20 cellular contexts compared by ENCODE assay signal in genomic region chr2:20724500-20725053, GRCh38. TPM values are rescaled to one million over a fixed set of nuclear protein-coding genes. Genes with fewer than 3 reads are reported as not detected.
DNase-seq lines count a peak whose midpoint lies in the region; ATAC-seq, FAIRE-seq and TF ChIP-seq lines count a peak whose summit lies in the region.
"Had no signal": no experiment of that assay in that cellular context is flagged by ENCODE, and none has a peak within 500 bp of the region (broad histone marks: within the 10 kb centered on the region; RNA-seq: fewer than 3 reads in every experiment).

No MANE protein-coding gene starts in this region.

- H2AK5ac ChIP-seq in trophoblast cell (ENCODE audit: low read length), result peak overlapping the region; percentile 76

- H4K12ac ChIP-seq in trophoblast cell (ENCODE audit: low read depth, low read length), result no peak overlapping the region

- H3K9me3 Mint-ChIP-seq in activated naive CD8-positive, alpha-beta T cell treated with anti-CD3 and anti-CD28 coated beads, Interleukin-2, amount 50 U/mL, for 24 hours, result peaks cover 18% of the 10 kb centered on the region
- H3K9me3 Mint-ChIP-seq in activated naive CD8-positive, alpha-beta T cell treated with anti-CD3 and anti-CD28 coated beads for 36 hours, result peaks cover 21% of the 10 kb centered on the region
- no peaks in the 10 kb centered on the region for H3K9me3 Mint-ChIP-seq in astrocyte (ENCODE audit: unreplicated experiment)

- no peak overlapping the region for H3K4ac ChIP-seq in trophoblast cell (ENCODE audit: low read depth, low read length)

- no peaks in the 10 kb centered on the region for H3K27me3 Mint-ChIP-seq in activated naive CD8-positive, alpha-beta T cell treated with anti-CD3 and anti-CD28 coated beads, Interleukin-2, amount 50 U/mL, for 24 hours
- no peaks in the 10 kb centered on the region for H3K27me3 Mint-ChIP-seq in activated naive CD8-positive, alpha-beta T cell treated with anti-CD3 and anti-CD28 coated beads for 36 hours
- no peaks in the 10 kb centered on the region for H3K27me3 Mint-ChIP-seq in astrocyte (ENCODE audit: low read depth, unreplicated experiment)
- H3K27me3 Mint-ChIP-seq: B cell; CD4-positive, alpha-beta T cell had no signal

- peak overlapping the region; percentile 68 for H2BK120ac ChIP-seq in trophoblast cell (ENCODE audit: insufficient read depth, low read length, poor library complexity)

- no peak for TF ChIP-seq EP300 in stomach (IDR thresholded peaks at IDR 0.05)

- no peak for DNase-seq in activated naive CD8-positive, alpha-beta T cell treated with anti-CD3 and anti-CD28 coated beads, Interleukin-2, amount 50 U/mL, for 24 hours
- no peak for DNase-seq in activated naive CD8-positive, alpha-beta T cell treated with anti-CD3 and anti-CD28 coated beads for 36 hours
- DNase-seq in astrocyte (ENCODE audit: low read depth), result no peak
- no peak for DNase-seq in trophoblast cell
- no peak for DNase-seq in aorta
- no peak for DNase-seq in midbrain (lab: John Stamatoyannopoulos, UW)
- DNase-seq in GM13977 (ENCODE audit: low spot score), result no peak
- DNase-seq in stomach, result no peak
- DNase-seq: ACHN; C1 segment of cervical spinal cord; CD4-positive, alpha-beta T cell; DMS153; DMS79 treated with DMSO at 0.1 percent for 48 hours; EL had no signal

- intact Hi-C loops in aorta (cut with DNase I) (loop anchor here in 1 of 2 donors (5.0 kb wide), 1 partner anchor 248 kb away; no protein-coding TSS in a partner anchor), stomach (cut with DNase I; ENCODE audit: low total_unique reads) (no loop called here)

- no peak for TF ChIP-seq CTCF in astrocyte (IDR thresholded peaks at IDR 0.05; ENCODE audit: insufficient read depth, low read depth, low read length)
- no peak for TF ChIP-seq CTCF in GM13977 (IDR thresholded peaks at IDR 0.05; ENCODE audit: extremely low read depth, insufficient read depth, missing control alignments)
- no peak for TF ChIP-seq CTCF in stomach (IDR thresholded peaks at IDR 0.05)

- H4K20me1 ChIP-seq in astrocyte (ENCODE audit: insufficient read depth, low read length), result no peaks in the 10 kb centered on the region

- in situ Hi-C loops in GM13977 (cut with MboI; ENCODE audit: low pct_unique_long_range_greater_than_20kb, low sequenced_read_pairs, unreplicated experiment), result no loop called here

- H3K4me3 Mint-ChIP-seq in activated naive CD8-positive, alpha-beta T cell treated with anti-CD3 and anti-CD28 coated beads, Interleukin-2, amount 50 U/mL, for 24 hours, result no peak overlapping the region
- H3K4me3 Mint-ChIP-seq in activated naive CD8-positive, alpha-beta T cell treated with anti-CD3 and anti-CD28 coated beads for 36 hours, result no peak overlapping the region
- H3K4me3 Mint-ChIP-seq in astrocyte (ENCODE audit: unreplicated experiment), result no peak overlapping the region
- H3K4me3 Mint-ChIP-seq: B cell; CD4-positive, alpha-beta T cell had no signal

- H3K36me3 Mint-ChIP-seq in activated naive CD8-positive, alpha-beta T cell treated with anti-CD3 and anti-CD28 coated beads, Interleukin-2, amount 50 U/mL, for 24 hours (ENCODE audit: low read depth), result peaks cover 69% of the 10 kb centered on the region
- peaks cover 62% of the 10 kb centered on the region for H3K36me3 Mint-ChIP-seq in activated naive CD8-positive, alpha-beta T cell treated with anti-CD3 and anti-CD28 coated beads for 36 hours
- H3K36me3 Mint-ChIP-seq in astrocyte (ENCODE audit: low read depth, unreplicated experiment), result peaks cover 2% of the 10 kb centered on the region

- peak overlapping the region; percentile 45 for H2BK5ac ChIP-seq in trophoblast cell (ENCODE audit: low read depth, low read length, poor library complexity)

- peak overlapping the region; percentile 58 for H4K8ac ChIP-seq in trophoblast cell (ENCODE audit: low read depth, low read length)

- H4K91ac ChIP-seq in trophoblast cell (ENCODE audit: low read depth, low read length), result no peak overlapping the region

- no peak overlapping the region for H3K23ac ChIP-seq in trophoblast cell (ENCODE audit: low read length)

- WGBS in trophoblast cell (ENCODE audit: extremely low coverage, insufficient coverage, insufficient read length), result no CpG with 5 or more reads among the region's 3 CpGs
- 94 to 97% methylated on average over 3 of the region's 3 CpGs for WGBS in aorta, 2 donors
- 97 to 98% (median 98%) methylated on average over 3 of the region's 3 CpGs for WGBS in stomach, 5 donors

- peak overlapping the region; percentile 72 for H2BK12ac ChIP-seq in trophoblast cell (ENCODE audit: low read length)

- H3K27ac ChIP-seq in astrocyte (ENCODE audit: low read depth, low read length), result no peak overlapping the region
- H3K27ac ChIP-seq in trophoblast cell (ENCODE audit: low read depth, low read length), result no peak overlapping the region
- peak overlapping the region; percentile 94 to 99 for H3K27ac ChIP-seq in aorta (ENCODE audit: low read depth in 1 of 2, low read length in 2 of 2)
- H3K27ac ChIP-seq in stomach, result no peak overlapping the region
- H3K27ac ChIP-seq: HL-60 had no signal

- no peak for TF ChIP-seq POLR2A in stomach (IDR thresholded peaks at IDR 0.05)

- no peak overlapping the region for H2AFZ ChIP-seq in astrocyte (ENCODE audit: low read depth, low read length)
- no peak overlapping the region for H2AFZ ChIP-seq in trophoblast cell (ENCODE audit: insufficient read depth, low read length, poor library complexity)

- H3K79me1 ChIP-seq in trophoblast cell (ENCODE audit: low read length), result peaks cover 18% of the 10 kb centered on the region

- H3K4me1 Mint-ChIP-seq in activated naive CD8-positive, alpha-beta T cell treated with anti-CD3 and anti-CD28 coated beads, Interleukin-2, amount 50 U/mL, for 24 hours, result peaks cover 4% of the 10 kb centered on the region
- H3K4me1 Mint-ChIP-seq in activated naive CD8-positive, alpha-beta T cell treated with anti-CD3 and anti-CD28 coated beads for 36 hours, result no peaks in the 10 kb centered on the region
- H3K4me1 Mint-ChIP-seq in astrocyte (ENCODE audit: low read depth, unreplicated experiment), result peaks cover 24% of the 10 kb centered on the region
- H3K4me1 Mint-ChIP-seq: B cell had no signal

- H3K9me3 ChIP-seq in astrocyte (ENCODE audit: insufficient read depth, low read depth, low read length) (no peaks in the 10 kb centered on the region), trophoblast cell (ENCODE audit: insufficient read depth, low read depth, low read length) (no peaks in the 10 kb centered on the region), aorta (ENCODE audit: control insufficient read depth, low read length) (no peaks in the 10 kb centered on the region), stomach (no peaks in the 10 kb centered on the region)
- H3K9me3 ChIP-seq: HAP-1 had no signal

- H3K4me2 ChIP-seq in astrocyte (ENCODE audit: low read length), result no peak overlapping the region
- no peak overlapping the region for H3K4me2 ChIP-seq in trophoblast cell (ENCODE audit: low read length)

- no peak overlapping the region for H3K9ac ChIP-seq in astrocyte (ENCODE audit: low read length)
- no peak overlapping the region for H3K9ac ChIP-seq in trophoblast cell (ENCODE audit: low read length)

- H3K27ac Mint-ChIP-seq in activated naive CD8-positive, alpha-beta T cell treated with anti-CD3 and anti-CD28 coated beads, Interleukin-2, amount 50 U/mL, for 24 hours, result no peak overlapping the region
- no peak overlapping the region for H3K27ac Mint-ChIP-seq in activated naive CD8-positive, alpha-beta T cell treated with anti-CD3 and anti-CD28 coated beads for 36 hours
- H3K27ac Mint-ChIP-seq in astrocyte (ENCODE audit: unreplicated experiment), result peak overlapping the region; percentile 3
- H3K27ac Mint-ChIP-seq: B cell; CD4-positive, alpha-beta T cell had no signal

- H3K4me1 ChIP-seq in astrocyte (ENCODE audit: insufficient read depth, low read length) (peaks cover 5% of the 10 kb centered on the region), trophoblast cell (ENCODE audit: control insufficient read depth in 1 of 2, insufficient read depth in 2 of 2, low read length in 2 of 2) (peaks cover 8 to 14% of the 10 kb centered on the region in 2 experiments), aorta (ENCODE audit: control insufficient read depth in 1 of 2, insufficient read depth in 2 of 2, low read length in 2 of 2) (peaks cover 10 to 13% of the 10 kb centered on the region in 2 donors), stomach (peaks cover 5 to 9% (median 8%) of the 10 kb centered on the region in 4 donors)
- H3K4me1 ChIP-seq: HAP-1 had no signal

- H3K79me2 ChIP-seq in astrocyte (ENCODE audit: insufficient read depth, low read length) (peaks cover under 1% of the 10 kb centered on the region), trophoblast cell (ENCODE audit: control insufficient read depth, insufficient read depth, low read length, poor library complexity) (peaks cover 3% of the 10 kb centered on the region)

- no peak for FAIRE-seq in astrocyte (lab: Jason Lieb, UNC)
- FAIRE-seq: G401.6, GM12891, H1 had no signal

- H3K36me3 ChIP-seq in astrocyte (ENCODE audit: insufficient read depth, low read length) (no peaks in the 10 kb centered on the region), trophoblast cell (ENCODE audit: control insufficient read depth in 1 of 2, insufficient read depth in 2 of 2, low read length in 2 of 2) (no peaks in the 10 kb centered on the region), aorta (ENCODE audit: control insufficient read depth in 1 of 2, insufficient read depth in 2 of 2, low read length in 1 of 2) (no peaks in the 10 kb centered on the region), stomach (peaks cover 0 to 6% (median 0%) of the 10 kb centered on the region in 4 donors)
- H3K36me3 ChIP-seq: HAP-1 had no signal

- H3K18ac ChIP-seq in trophoblast cell (ENCODE audit: low read length), result no peak overlapping the region

- H3K14ac ChIP-seq in trophoblast cell (ENCODE audit: low read length), result peak overlapping the region; percentile 20

- peak; percentile 15 for ATAC-seq in activated naive CD8-positive, alpha-beta T cell treated with anti-CD3 and anti-CD28 coated beads, Interleukin-2, amount 50 U/mL, for 24 hours
- no peak for ATAC-seq in aorta (ENCODE audit: low FRiP score)

- no peaks in the 10 kb centered on the region for H3K27me3 ChIP-seq in astrocyte (ENCODE audit: insufficient read depth, low read length)
- no peaks in the 10 kb centered on the region for H3K27me3 ChIP-seq in trophoblast cell (ENCODE audit: insufficient read depth, low read length)
- H3K27me3 ChIP-seq in aorta (ENCODE audit: control insufficient read depth in 1 of 2, insufficient read depth in 2 of 2, low read length in 1 of 2), result no peaks in the 10 kb centered on the region
- H3K27me3 ChIP-seq in stomach, result no peaks in the 10 kb centered on the region

- no peak overlapping the region for H3K4me3 ChIP-seq in astrocyte (ENCODE audit: insufficient read depth, low read depth, low read length)
- H3K4me3 ChIP-seq in trophoblast cell (ENCODE audit: low read depth, low read length), result no peak overlapping the region
- H3K4me3 ChIP-seq in aorta (ENCODE audit: low read length in 2 of 2), result no peak overlapping the region
- H3K4me3 ChIP-seq in stomach, result no peak overlapping the region
- H3K4me3 ChIP-seq: HAP-1 had no signal

RNA-seq across cellular contexts. Expression of gene GDF7, which starts 57.6 kb away (rescaled TPM):
- total RNA-seq in activated naive CD8-positive, alpha-beta T cell treated with anti-CD3 and anti-CD28 coated beads for 36 hours, result not detected
- total RNA-seq in astrocyte (0.91 and 1.9 TPM in 2 replicates), aorta (10 to 100 TPM; 15.9 to 16.4 TPM), stomach (1 to 10 TPM in 1 of 5 donors, under 1 TPM in 2, not detected in 2; 0.37 to 1.3 (median 0.45) TPM)
- polyA plus RNA-seq in trophoblast cell (2013), result 0.14 and 0.17 TPM in 2 replicates
- polyA plus RNA-seq in aorta (10 to 100 TPM in 1 of 2 donors, 1 to 10 TPM in 1; 4.1 to 15.6 TPM), stomach (under 1 TPM in 2 of 3 donors, not detected in 1; 0.10 to 0.12 TPM)

Comparison
In these comparisons a context has a peak if more than half of its experiments do, and no peak if none do; other contexts are left out.
1. H3K27ac ChIP-seq: peak in aorta (2 of 2); none in astrocyte (single experiment), trophoblast cell (single experiment) and stomach (0 of 5).